8 cellular contexts compared by ENCODE assay signal in the genomic region with DNA sequence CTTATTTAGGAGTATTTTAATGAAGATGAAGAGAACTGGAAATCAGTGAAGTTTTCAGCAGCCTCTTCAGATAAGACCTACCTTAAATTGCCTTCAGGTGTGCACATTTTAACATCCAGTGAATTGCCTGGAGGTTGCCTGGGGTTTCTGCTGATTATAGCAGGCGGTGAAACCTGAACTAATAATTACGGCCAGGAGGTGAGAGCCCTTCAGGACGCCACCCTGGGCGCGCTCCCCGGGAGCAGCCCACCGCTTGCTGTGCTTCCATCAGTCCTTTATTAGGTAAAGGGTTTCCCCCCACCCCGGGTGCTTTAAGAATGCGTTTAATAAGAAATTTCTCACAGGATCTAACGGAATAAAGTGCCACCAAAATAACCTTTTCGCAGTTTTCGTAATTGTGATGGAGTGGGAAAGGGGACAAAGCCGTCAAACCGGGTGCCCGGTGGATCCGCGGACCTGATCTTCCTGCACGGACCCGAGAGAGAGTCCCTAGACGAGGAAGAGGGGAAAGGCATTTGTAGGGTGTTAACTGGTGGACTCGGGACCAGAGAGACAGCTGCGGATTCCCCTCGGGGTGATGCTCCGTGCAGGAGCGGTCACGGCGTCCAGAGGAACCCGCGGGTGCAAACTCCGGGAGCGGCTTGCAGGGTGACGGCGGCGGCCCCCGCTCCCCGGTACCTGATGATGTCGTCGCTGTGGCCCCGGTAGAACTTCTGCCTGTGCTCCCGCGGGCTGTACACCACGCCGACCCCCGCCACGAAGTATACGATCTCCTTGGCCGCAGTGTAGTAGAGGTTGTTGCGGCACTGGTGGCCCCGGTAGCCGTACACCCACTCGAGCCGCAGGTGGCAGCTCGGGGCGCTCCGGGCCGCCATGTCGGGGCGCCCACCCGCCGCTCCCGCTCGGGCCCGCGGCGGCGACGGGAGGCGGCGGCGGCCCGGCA. TPM values are rescaled to one million over a fixed set of nuclear protein-coding genes. Genes with fewer than 3 reads are reported as not detected.
DNase-seq lines count a peak whose midpoint lies in the region; ATAC-seq and TF ChIP-seq lines count a peak whose summit lies in the region.

No MANE protein-coding gene starts in this region.

- TF ChIP-seq CTCF in NB4 (IDR thresholded peaks at IDR 0.05; ENCODE audit: low read depth, low read length) (no peak), gastroesophageal sphincter (IDR thresholded peaks at IDR 0.05) (no peak), osteoblast (IDR thresholded peaks at IDR 0.05; ENCODE audit: extremely low read depth, low read depth, low read length) (no peak)

- DNase-seq in activated CD8-positive, alpha-beta memory T cell treated with anti-CD3 and anti-CD28 coated beads for 48 hours (ENCODE audit: low read depth in 2 of 3, low spot score in 2 of 3), result peak in 2 of 3 experiments; percentile 16 to 24
- no peak for DNase-seq in activated CD8-positive, alpha-beta memory T cell treated with anti-CD3 and anti-CD28 coated beads for 24 hours
- peak; percentile 3 for DNase-seq in NB4 (ENCODE audit: low read depth)
- DNase-seq in activated T-cell treated with anti-CD3 and anti-CD28 coated beads, Interleukin-2, amount 50 U/mL, for 48 hours, result peak; percentile 39 to 60
- DNase-seq in osteoblast (ENCODE audit: insufficient read length, low spot score, missing footprints), result peak; percentile 65
- no peak for DNase-seq in MV-4-11 (lab: John Stamatoyannopoulos, UW)

- H3K4me1 ChIP-seq in gastroesophageal sphincter, result peaks cover 0 to 31% (median 4%) of the 10 kb centered on the region in 3 donors
- no peaks in the 10 kb centered on the region for H3K4me1 ChIP-seq in osteoblast (ENCODE audit: insufficient read depth, low read length)

- H3K27me3 ChIP-seq in gastroesophageal sphincter (no peaks in the 10 kb centered on the region), osteoblast (ENCODE audit: insufficient read depth, low read length) (peaks cover 30% of the 10 kb centered on the region)

- no peaks in the 10 kb centered on the region for H3K9me3 ChIP-seq in gastroesophageal sphincter
- H3K9me3 ChIP-seq in osteoblast (ENCODE audit: low read depth, low read length), result no peaks in the 10 kb centered on the region

- H3K4me2 ChIP-seq in osteoblast (ENCODE audit: insufficient read depth, low read length), result peak overlapping the region; percentile 89

- TF ChIP-seq EP300 in gastroesophageal sphincter (IDR thresholded peaks at IDR 0.05), result no peak

- no peaks in the 10 kb centered on the region for H4K20me1 ChIP-seq in osteoblast (ENCODE audit: insufficient read depth, low read length)

- WGBS in gastroesophageal sphincter (ENCODE audit: low coverage in 1 of 2), 2 donors, result 3 to 7% methylated on average over 11 to 19 of the region's 71 CpGs

- no peaks in the 10 kb centered on the region for H3K36me3 ChIP-seq in gastroesophageal sphincter
- H3K36me3 ChIP-seq in osteoblast (ENCODE audit: insufficient read depth, low read length), result no peaks in the 10 kb centered on the region

- H3K4me3 ChIP-seq in NB4 (ENCODE audit: low read depth, low read length) (no peak overlapping the region), gastroesophageal sphincter (peak overlapping the region; percentile 37 to 86), osteoblast (ENCODE audit: insufficient read depth, low read length) (peak overlapping the region; percentile 73)

- H3K27ac ChIP-seq in gastroesophageal sphincter (peak overlapping the region; percentile 5 to 90 (median 88)), osteoblast (ENCODE audit: low read depth, low read length) (no peak overlapping the region)

- ATAC-seq in gastroesophageal sphincter, result peak; percentile 10
- ATAC-seq in HG02759 (IDR thresholded peaks at IDR 0.05; ENCODE audit: unreplicated experiment), result no peak

- H2AFZ ChIP-seq in osteoblast (ENCODE audit: low read length), result peak overlapping the region; percentile 56

- TF ChIP-seq POLR2A in NB4 (IDR thresholded peaks at IDR 0.05; ENCODE audit: extremely low read depth, insufficient read length), result no peak
- no peak for TF ChIP-seq POLR2A in gastroesophageal sphincter (IDR thresholded peaks at IDR 0.05)

- H3K79me2 ChIP-seq in osteoblast (ENCODE audit: insufficient read depth, low read length), result no peaks in the 10 kb centered on the region

RNA-seq across cellular contexts. Expression of a gene that starts 0.9 kb away (rescaled TPM):
- total RNA-seq in gastroesophageal sphincter (1 to 10 TPM; 3.9 to 6.7 (median 4.5) TPM), osteoblast (under 0.01 TPM in 2 replicates)

RNA-seq across cellular contexts. Expression of a gene that starts 32.6 kb away (rescaled TPM):
- total RNA-seq in gastroesophageal sphincter, result 10 to 100 TPM; 17.0 to 35.3 (median 24.8) TPM
- 30.8 and 36.5 TPM in 2 replicates for total RNA-seq in osteoblast

Comparison
In these comparisons a context has a peak if more than half of its experiments do, and no peak if none do; other contexts are left out.
1. DNase-seq: peak in activated CD8-positive, alpha-beta memory T cell treated with anti-CD3 and anti-CD28 coated beads for 48 hours (2 of 3), NB4 (single experiment), activated T-cell treated with anti-CD3 and anti-CD28 coated beads, Interleukin-2, amount 50 U/mL, for 48 hours (2 of 2) and osteoblast (single experiment); none in activated CD8-positive, alpha-beta memory T cell treated with anti-CD3 and anti-CD28 coated beads for 24 hours (single experiment) and MV-4-11 (single experiment).